In the genomic region with DNA sequence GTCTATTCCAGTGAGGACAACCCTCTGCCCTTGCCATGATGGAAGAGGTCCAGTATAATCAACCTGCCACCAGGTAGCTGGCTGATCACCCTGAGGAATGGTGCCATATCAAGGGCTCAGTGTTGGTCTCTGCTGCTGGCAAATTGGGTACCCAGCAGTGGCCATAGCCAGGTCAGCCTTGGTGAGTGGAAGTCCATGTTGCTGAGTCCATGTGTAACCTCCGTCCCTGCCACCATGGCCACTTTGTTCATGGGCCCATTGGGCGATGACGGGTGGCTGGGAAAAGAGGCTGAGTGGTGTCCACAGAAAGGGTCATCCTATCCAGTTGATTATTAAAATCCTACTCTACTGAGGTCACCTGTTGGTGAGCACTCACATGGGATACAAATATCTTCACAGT, we compare ENCODE assay signal across 3 cellular contexts. TPM values are rescaled to one million over a fixed set of nuclear protein-coding genes. Genes with fewer than 3 reads are reported as not detected.
"Had no signal": no experiment of that assay in that cellular context is flagged by ENCODE, and none has a peak within 500 bp of the region (broad histone marks: within the 10 kb centered on the region; RNA-seq: fewer than 3 reads in every experiment).

No MANE protein-coding gene starts in this region.

RNA-seq across cellular contexts. Expression of a gene that starts 45.4 kb away (rescaled TPM):
- total RNA-seq: GM23248, H4, HFFc6 had no signal
- polyA plus RNA-seq: GM23248 had no signal
